ENCODE assay signal across 17 cellular contexts in genomic region chr10:66353422-66353821, GRCh38.
DNase-seq lines count a peak whose midpoint lies in the region; ATAC-seq, FAIRE-seq and TF ChIP-seq lines count a peak whose summit lies in the region.
"Had no signal": no experiment of that assay in that cellular context is flagged by ENCODE, and none has a peak within 500 bp of the region (broad histone marks: within the 10 kb centered on the region; RNA-seq: fewer than 3 reads in every experiment).

No MANE protein-coding gene starts in this region.

- ATAC-seq in Right ventricle myocardium superior (ENCODE audit: poor library complexity) (peak; percentile 61), mucosa of descending colon (no peak)
- ATAC-seq: GM23338 had no signal

- FAIRE-seq in GM19239 (lab: Jason Lieb, UNC): no peak
- FAIRE-seq: GM18507, HTR-8/SVneo had no signal

- DNase-seq in Right ventricle myocardium superior (no peak), cardiac septum (ENCODE audit: low spot score) (no peak), left ventricle myocardium inferior (peak; percentile 20), occipital lobe (lab: John Stamatoyannopoulos, UW) (peak; percentile 10), NCI-H146 treated with DMSO at 0.1 percent for 48 hours (lab: John Stamatoyannopoulos, UW; ENCODE audit: unreplicated experiment) (no peak), GM19239 (ENCODE audit: insufficient read length, low spot score) (no peak), mucosa of descending colon (no peak)
- DNase-seq in stimulated activated CD4-positive, alpha-beta T cell treated with anti-CD3 and anti-CD28 coated beads, Interleukin-4, amount 100 ng/mL, for 4 hours: no peak
- DNase-seq: 8988T; AML-193; CD4-positive, CD25-positive, alpha-beta regulatory T cell; DMS53; H9 had no signal

- no peak overlapping the region for H3K4me3 ChIP-seq in left ventricle myocardium inferior
- no peak overlapping the region for H3K4me3 ChIP-seq in mucosa of descending colon
- H3K4me3 ChIP-seq: BLaER1 treated with 17β-estradiol and CSF1 and Interleukin-3, amounts not matched to agents 10 nM and 100 nM; GM23338 had no signal

- H3K9me3 ChIP-seq in left ventricle myocardium inferior (replicated peaks): no peaks in the 10 kb centered on the region
- no peaks in the 10 kb centered on the region for H3K9me3 ChIP-seq in mucosa of descending colon
- H3K9me3 ChIP-seq: BLaER1 treated with 17β-estradiol and CSF1 and Interleukin-3, amounts not matched to agents 10 nM and 100 nM had no signal

- H3K27ac ChIP-seq in left ventricle myocardium inferior (replicated peaks): peak overlapping the region; percentile 37
- H3K27ac ChIP-seq: BLaER1 treated with 17β-estradiol and CSF1 and Interleukin-3, amounts not matched to agents 10 nM and 100 nM had no signal

- H3K36me3 ChIP-seq in left ventricle myocardium inferior (no peaks in the 10 kb centered on the region), mucosa of descending colon (ENCODE audit: low read depth) (no peaks in the 10 kb centered on the region)
- H3K36me3 ChIP-seq: BLaER1 treated with 17β-estradiol and CSF1 and Interleukin-3, amounts not matched to agents 10 nM and 100 nM had no signal

- intact Hi-C loops in Right ventricle myocardium superior (cut with DNase I) (no loop called here), cardiac septum (cut with DNase I) (no loop called here), left ventricle myocardium inferior (cut with micrococcal nuclease) (no loop called here), mucosa of descending colon (cut with DNase I, micrococcal nuclease) (no loop called here)

- no peak for TF ChIP-seq CTCF in left ventricle myocardium inferior (IDR thresholded peaks at IDR 0.05; ENCODE audit: borderline replicate concordance)
- TF ChIP-seq CTCF in mucosa of descending colon (IDR thresholded peaks at IDR 0.05): no peak

- no peaks in the 10 kb centered on the region for H3K27me3 ChIP-seq in left ventricle myocardium inferior (ENCODE audit: low read depth)
- H3K27me3 ChIP-seq: BLaER1 treated with 17β-estradiol and CSF1 and Interleukin-3, amounts not matched to agents 10 nM and 100 nM had no signal

- H3K4me1 ChIP-seq in left ventricle myocardium inferior: no peaks in the 10 kb centered on the region
- H3K4me1 ChIP-seq in mucosa of descending colon (ENCODE audit: low read depth): no peaks in the 10 kb centered on the region
- H3K4me1 ChIP-seq: BLaER1 treated with 17β-estradiol and CSF1 and Interleukin-3, amounts not matched to agents 10 nM and 100 nM had no signal

Comparison
In these comparisons a context has a peak if more than half of its experiments do, and no peak if none do; other contexts are left out.
1. DNase-seq: peak in left ventricle myocardium inferior (single experiment) and occipital lobe (single experiment); none in Right ventricle myocardium superior (single experiment), cardiac septum (single experiment), NCI-H146 treated with DMSO at 0.1 percent for 48 hours (single experiment), GM19239 (single experiment), stimulated activated CD4-positive, alpha-beta T cell treated with anti-CD3 and anti-CD28 coated beads, Interleukin-4, amount 100 ng/mL, for 4 hours (0 of 2) and mucosa of descending colon (0 of 3).